ENCODE assay signal across 21 cellular contexts in the genomic region with DNA sequence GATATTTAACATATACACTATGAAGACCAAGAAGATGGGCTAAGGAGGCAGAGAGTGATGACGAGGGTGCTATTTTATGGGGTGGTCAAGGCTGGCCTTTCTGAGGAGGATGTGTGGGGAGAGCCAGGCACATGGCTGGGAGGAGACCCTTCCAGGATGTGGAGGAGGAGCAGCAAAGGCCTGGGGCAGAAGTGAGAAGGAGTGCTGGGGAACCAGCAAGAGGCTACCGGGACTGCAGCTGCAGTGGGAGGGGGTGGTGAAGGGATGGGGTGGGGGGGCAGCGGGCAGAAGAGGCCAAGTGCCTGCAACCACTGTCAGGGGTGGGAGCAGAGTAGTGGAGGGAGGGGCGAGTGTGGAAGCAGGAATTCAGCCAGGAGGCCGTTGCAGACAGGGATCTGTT.
A peak's percentile ranks its signal among the peaks of the same experiment; 100 is the strongest.
DNase-seq lines count a peak whose midpoint lies in the region; ATAC-seq and TF ChIP-seq lines count a peak whose summit lies in the region.
"Had no signal": no experiment of that assay in that cellular context is flagged by ENCODE, and none has a peak within 500 bp of the region (broad histone marks: within the 10 kb centered on the region; RNA-seq: fewer than 3 reads in every experiment).

No MANE protein-coding gene starts in this region.

- no peaks in the 10 kb centered on the region for H3K36me3 ChIP-seq in gastrocnemius medialis
- H3K36me3 ChIP-seq: BLaER1 treated with 17β-estradiol and CSF1 and Interleukin-3, amounts not matched to agents 10 nM and 100 nM; SJCRH30 had no signal

- DNase-seq in activated CD8-positive, alpha-beta memory T cell treated with anti-CD3 and anti-CD28 coated beads, Interleukin-2, amount 10 ng/mL, durations not matched to agents 7 days and 5 days, result peak; percentile 32
- DNase-seq in activated CD8-positive, alpha-beta memory T cell treated with anti-CD3 and anti-CD28 coated beads for 24 hours, result no peak
- peak; percentile 53 for DNase-seq in mesenteric fat pad (ENCODE audit: low spot score)
- DNase-seq in ureter (ENCODE audit: low spot score), result peak; percentile 27
- DNase-seq in gastrocnemius medialis, result no peak
- DNase-seq: 8988T; CD4-positive, alpha-beta memory T cell; H7; KBM-7; MM.1S; NCI-H1048; NCI-H1417 treated with DMSO at 0.1 percent for 48 hours; NCI-H187; NCI-H510A; SJCRH30 had no signal

- TF ChIP-seq POLR2A in gastrocnemius medialis (IDR thresholded peaks at IDR 0.05), result no peak

- H3K9me3 Mint-ChIP-seq in activated CD8-positive, alpha-beta memory T cell treated with anti-CD3 and anti-CD28 coated beads, Interleukin-2, amount 10 ng/mL, durations not matched to agents 7 days and 5 days (ENCODE audit: low read depth), result no peaks in the 10 kb centered on the region

- peaks cover 15% of the 10 kb centered on the region for H3K4me1 Mint-ChIP-seq in activated CD8-positive, alpha-beta memory T cell treated with anti-CD3 and anti-CD28 coated beads, Interleukin-2, amount 10 ng/mL, durations not matched to agents 7 days and 5 days

- no peaks in the 10 kb centered on the region for H3K9me3 ChIP-seq in gastrocnemius medialis
- H3K9me3 ChIP-seq: SJCRH30 had no signal

- no peak overlapping the region for H3K4me3 Mint-ChIP-seq in activated CD8-positive, alpha-beta memory T cell treated with anti-CD3 and anti-CD28 coated beads, Interleukin-2, amount 10 ng/mL, durations not matched to agents 7 days and 5 days
- H3K4me3 Mint-ChIP-seq: CD4-positive, alpha-beta memory T cell had no signal

- H3K27ac Mint-ChIP-seq in activated CD8-positive, alpha-beta memory T cell treated with anti-CD3 and anti-CD28 coated beads, Interleukin-2, amount 10 ng/mL, durations not matched to agents 7 days and 5 days, result no peak overlapping the region

- in situ Hi-C loops in gastrocnemius medialis (cut with MboI; ENCODE audit: low sequenced_read_pairs in 4 of 4), result no loop called here

- peak overlapping the region; percentile 65 for H3K27ac ChIP-seq in angular gyrus (ENCODE audit: low read depth, low read length)
- H3K27ac ChIP-seq in gastrocnemius medialis, result no peak overlapping the region
- H3K27ac ChIP-seq: BLaER1 treated with 17β-estradiol and CSF1 and Interleukin-3, amounts not matched to agents 10 nM and 100 nM; HL-60; SJCRH30 had no signal

- intact Hi-C loops in gastrocnemius medialis (cut with DNase I; ENCODE audit: low total_unique reads), result no loop called here

- H3K4me1 ChIP-seq in gastrocnemius medialis, result peaks cover 24 to 40% of the 10 kb centered on the region in 2 donors

- no peaks in the 10 kb centered on the region for H3K27me3 ChIP-seq in gastrocnemius medialis
- H3K27me3 ChIP-seq: BLaER1 treated with 17β-estradiol and CSF1 and Interleukin-3, amounts not matched to agents 10 nM and 100 nM; SJCRH30 had no signal

- no peak overlapping the region for H3K4me3 ChIP-seq in gastrocnemius medialis
- H3K4me3 ChIP-seq: BLaER1 treated with 17β-estradiol and CSF1 and Interleukin-3, amounts not matched to agents 10 nM and 100 nM; SJCRH30 had no signal

- CTCF ChIA-PET in activated CD8-positive, alpha-beta memory T cell treated with anti-CD3 and anti-CD28 coated beads, Interleukin-2, amount 10 ng/mL, durations not matched to agents 7 days and 5 days (lab: Charles Lee), result no interaction called here

- TF ChIP-seq CTCF in gastrocnemius medialis (IDR thresholded peaks at IDR 0.05 in 4 of 5, conservative IDR thresholded peaks at IDR 0.05 in 1 of 5), result no peak

- no peak for ATAC-seq in activated CD8-positive, alpha-beta memory T cell treated with anti-CD3 and anti-CD28 coated beads, Interleukin-2, amount 10 ng/mL, durations not matched to agents 7 days and 5 days
- ATAC-seq in HG02852 (IDR thresholded peaks at IDR 0.05; ENCODE audit: unreplicated experiment) (no peak), gastrocnemius medialis (no peak)
- ATAC-seq: HepG2, Panc1 had no signal

- peaks cover 10% of the 10 kb centered on the region for H3K27me3 Mint-ChIP-seq in activated CD8-positive, alpha-beta memory T cell treated with anti-CD3 and anti-CD28 coated beads, Interleukin-2, amount 10 ng/mL, durations not matched to agents 7 days and 5 days

- H3K36me3 Mint-ChIP-seq in activated CD8-positive, alpha-beta memory T cell treated with anti-CD3 and anti-CD28 coated beads, Interleukin-2, amount 10 ng/mL, durations not matched to agents 7 days and 5 days, result no peaks in the 10 kb centered on the region
- H3K36me3 Mint-ChIP-seq: CD4-positive, alpha-beta memory T cell had no signal

Comparison
In these comparisons a context has a peak if more than half of its experiments do, and no peak if none do; other contexts are left out.
1. DNase-seq: peak in activated CD8-positive, alpha-beta memory T cell treated with anti-CD3 and anti-CD28 coated beads, Interleukin-2, amount 10 ng/mL, durations not matched to agents 7 days and 5 days (single experiment), mesenteric fat pad (single experiment) and ureter (single experiment); none in activated CD8-positive, alpha-beta memory T cell treated with anti-CD3 and anti-CD28 coated beads for 24 hours (single experiment) and gastrocnemius medialis (0 of 2).